23 cellular contexts compared by ENCODE assay signal in the genomic region with DNA sequence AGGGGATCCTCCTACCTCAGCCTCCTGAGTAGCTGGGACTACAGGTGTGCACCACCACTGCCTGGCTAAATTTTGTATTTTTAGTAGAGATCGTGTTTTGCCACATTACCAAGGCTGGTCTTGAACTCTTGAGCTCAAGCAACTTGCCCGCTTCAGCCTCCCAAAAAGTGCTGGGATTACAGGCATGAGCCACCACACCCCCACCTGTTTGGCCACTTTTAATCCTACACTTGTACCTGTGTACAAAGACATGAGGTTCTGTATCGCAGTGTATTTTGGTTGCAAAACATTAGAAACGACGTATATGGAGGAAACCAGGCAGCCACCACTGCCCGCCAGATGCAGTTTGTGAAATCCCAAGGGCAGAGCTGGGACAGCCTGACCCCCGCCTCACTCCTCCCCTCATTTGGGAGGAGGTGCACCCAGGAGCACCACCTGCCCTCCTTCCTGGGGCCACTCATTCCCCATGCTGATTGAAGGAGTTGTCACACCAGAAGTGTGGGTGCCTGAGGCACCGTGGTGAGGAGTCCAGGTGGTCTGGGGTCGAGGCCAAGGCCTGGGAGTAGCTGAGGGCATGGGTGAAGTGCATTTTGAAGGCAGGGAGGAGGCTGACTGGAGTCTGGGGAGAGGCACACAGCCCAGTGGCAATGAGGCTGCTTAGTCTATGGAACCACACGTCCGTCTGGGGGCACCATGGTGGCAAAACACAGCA. TPM values are rescaled to one million over a fixed set of nuclear protein-coding genes. Genes with fewer than 3 reads are reported as not detected.
A peak's percentile ranks its signal among the peaks of the same experiment; 100 is the strongest.
DNase-seq lines count a peak whose midpoint lies in the region; ATAC-seq and TF ChIP-seq lines count a peak whose summit lies in the region.
"Had no signal": no experiment of that assay in that cellular context is flagged by ENCODE, and none has a peak within 500 bp of the region (broad histone marks: within the 10 kb centered on the region; RNA-seq: fewer than 3 reads in every experiment).

No MANE protein-coding gene starts in this region.

- no peak overlapping the region for H3K18ac ChIP-seq in mesenchymal stem cell (ENCODE audit: low read depth in 1 of 2, low read length in 2 of 2)

- H3K23ac ChIP-seq in mesenchymal stem cell (ENCODE audit: low read length in 2 of 2), result no peak overlapping the region

- H3K4me1 Mint-ChIP-seq in activated CD8-positive, alpha-beta memory T cell treated with anti-CD3 and anti-CD28 coated beads, Interleukin-2, amount 10 ng/mL, durations not matched to agents 7 days and 5 days, result peaks cover 4% of the 10 kb centered on the region

- H3K4me1 ChIP-seq in osteoblast (ENCODE audit: insufficient read depth, low read length) (no peaks in the 10 kb centered on the region), upper lobe of right lung (no peaks in the 10 kb centered on the region), smooth muscle cell (ENCODE audit: low read depth) (no peaks in the 10 kb centered on the region), mesenchymal stem cell (ENCODE audit: control insufficient read depth, insufficient read depth, low read depth, low read length) (no peaks in the 10 kb centered on the region)
- H3K4me1 ChIP-seq: SJCRH30 had no signal

- no peak overlapping the region for H4K91ac ChIP-seq in mesenchymal stem cell (ENCODE audit: low read length)

- no peaks in the 10 kb centered on the region for H3K27me3 ChIP-seq in osteoblast (ENCODE audit: insufficient read depth, low read length)
- H3K27me3 ChIP-seq in upper lobe of right lung, result no peaks in the 10 kb centered on the region
- no peaks in the 10 kb centered on the region for H3K27me3 ChIP-seq in smooth muscle cell (ENCODE audit: low read depth)
- H3K27me3 ChIP-seq in mesenchymal stem cell (ENCODE audit: control insufficient read depth in 1 of 2, insufficient read depth in 1 of 2, low read length in 2 of 2), result peaks cover 0 to 14% of the 10 kb centered on the region in 2 experiments
- H3K27me3 ChIP-seq: MG63 had no signal

- H3K4me2 ChIP-seq in osteoblast (ENCODE audit: insufficient read depth, low read length) (no peak overlapping the region), smooth muscle cell (no peak overlapping the region), mesenchymal stem cell (ENCODE audit: low read length, poor library complexity, severe bottlenecking) (no peak overlapping the region)

- H3K4ac ChIP-seq in mesenchymal stem cell (ENCODE audit: low read depth in 1 of 2, low read length in 2 of 2), result no peak overlapping the region

- no peaks in the 10 kb centered on the region for H3K36me3 ChIP-seq in osteoblast (ENCODE audit: insufficient read depth, low read length)
- H3K36me3 ChIP-seq in upper lobe of right lung, result no peaks in the 10 kb centered on the region
- H3K36me3 ChIP-seq in smooth muscle cell (ENCODE audit: low read depth), result no peaks in the 10 kb centered on the region
- H3K36me3 ChIP-seq in mesenchymal stem cell (ENCODE audit: control insufficient read depth in 1 of 2, insufficient read depth in 2 of 2, low read depth in 1 of 2, low read length in 2 of 2), result no peaks in the 10 kb centered on the region
- H3K36me3 ChIP-seq: MG63, SJCRH30 had no signal

- H2BK12ac ChIP-seq in mesenchymal stem cell (ENCODE audit: low read length in 2 of 2), result no peak overlapping the region

- no peaks in the 10 kb centered on the region for H3K27me3 Mint-ChIP-seq in activated CD8-positive, alpha-beta memory T cell treated with anti-CD3 and anti-CD28 coated beads, Interleukin-2, amount 10 ng/mL, durations not matched to agents 7 days and 5 days

- no peak overlapping the region for H3K14ac ChIP-seq in mesenchymal stem cell (ENCODE audit: low read length in 2 of 2)

- no peak overlapping the region for H2BK5ac ChIP-seq in mesenchymal stem cell (ENCODE audit: low read depth, low read length, poor library complexity, severe bottlenecking)

- H4K20me1 ChIP-seq in osteoblast (ENCODE audit: insufficient read depth, low read length), result no peaks in the 10 kb centered on the region
- no peaks in the 10 kb centered on the region for H4K20me1 ChIP-seq in smooth muscle cell (ENCODE audit: low read depth)

- CTCF ChIA-PET in activated CD8-positive, alpha-beta memory T cell treated with anti-CD3 and anti-CD28 coated beads, Interleukin-2, amount 10 ng/mL, durations not matched to agents 7 days and 5 days (lab: Charles Lee), result no interaction called here

- 86% methylated on average over 11 of the region's 11 CpGs for WGBS in smooth muscle cell (ENCODE audit: low lambda C conversion rate)
- 70% methylated on average over 11 of the region's 11 CpGs for WGBS in mesenchymal stem cell

- H2AK5ac ChIP-seq in mesenchymal stem cell (ENCODE audit: low read length, severe bottlenecking), result no peak overlapping the region

- intact Hi-C loops in upper lobe of right lung (cut with DNase I), result no loop called here

- H3F3A ChIP-seq in smooth muscle cell (ENCODE audit: low read depth), result no peaks in the 10 kb centered on the region

- H3K9ac ChIP-seq in smooth muscle cell (ENCODE audit: low read depth) (no peak overlapping the region), mesenchymal stem cell (ENCODE audit: low read length) (no peak overlapping the region)

- H3K4me3 ChIP-seq in osteoblast (ENCODE audit: insufficient read depth, low read length) (no peak overlapping the region), upper lobe of right lung (no peak overlapping the region), smooth muscle cell (no peak overlapping the region), mesenchymal stem cell (ENCODE audit: insufficient read depth in 1 of 2, low read depth in 1 of 2, low read length in 2 of 2) (no peak overlapping the region)
- H3K4me3 ChIP-seq: K562, MG63, SJCRH30 had no signal

- ATAC-seq in activated CD8-positive, alpha-beta memory T cell treated with anti-CD3 and anti-CD28 coated beads, Interleukin-2, amount 10 ng/mL, durations not matched to agents 7 days and 5 days, result no peak
- ATAC-seq in upper lobe of right lung (no peak), GM21723 (IDR thresholded peaks at IDR 0.05; ENCODE audit: unreplicated experiment) (no peak)
- ATAC-seq: HepG2, K562, Panc1 had no signal

- H3K36me3 Mint-ChIP-seq in activated CD8-positive, alpha-beta memory T cell treated with anti-CD3 and anti-CD28 coated beads, Interleukin-2, amount 10 ng/mL, durations not matched to agents 7 days and 5 days, result no peaks in the 10 kb centered on the region
- H3K36me3 Mint-ChIP-seq: CD14-positive monocyte had no signal

- H4K8ac ChIP-seq in mesenchymal stem cell (ENCODE audit: low read length), result no peak overlapping the region

- H3K9me3 ChIP-seq in osteoblast (ENCODE audit: low read depth, low read length), result no peaks in the 10 kb centered on the region
- no peaks in the 10 kb centered on the region for H3K9me3 ChIP-seq in upper lobe of right lung
- no peaks in the 10 kb centered on the region for H3K9me3 ChIP-seq in smooth muscle cell (replicated peaks; ENCODE audit: low read depth)
- H3K9me3 ChIP-seq in mesenchymal stem cell (ENCODE audit: control insufficient read depth, low read length), result no peaks in the 10 kb centered on the region
- H3K9me3 ChIP-seq: MG63, SJCRH30 had no signal

- H3K4me3 Mint-ChIP-seq in activated CD8-positive, alpha-beta memory T cell treated with anti-CD3 and anti-CD28 coated beads, Interleukin-2, amount 10 ng/mL, durations not matched to agents 7 days and 5 days, result no peak overlapping the region

- H3K9me3 Mint-ChIP-seq in activated CD8-positive, alpha-beta memory T cell treated with anti-CD3 and anti-CD28 coated beads, Interleukin-2, amount 10 ng/mL, durations not matched to agents 7 days and 5 days (ENCODE audit: low read depth), result no peaks in the 10 kb centered on the region

- DNase-seq in activated CD8-positive, alpha-beta memory T cell treated with anti-CD3 and anti-CD28 coated beads, Interleukin-2, amount 50 U/mL, for 48 hours, result peak; percentile 29
- no peak for DNase-seq in activated CD8-positive, alpha-beta memory T cell treated with anti-CD3 and anti-CD28 coated beads, Interleukin-2, amount 10 ng/mL, durations not matched to agents 7 days and 5 days
- peak; percentile 46 for DNase-seq in islet precursor cell
- peak; percentile 51 for DNase-seq in osteoblast (ENCODE audit: insufficient read length, low spot score, missing footprints)
- peak; percentile 50 for DNase-seq in upper lobe of right lung
- DNase-seq in smooth muscle cell (lab: John Stamatoyannopoulos, UW; ENCODE audit: unreplicated experiment), result no peak
- DNase-seq in mesenchymal stem cell, result no peak
- DNase-seq: AML-193; MG63; NCI-H1417; NCI-H187; NCI-H510A; NCI-H774; NK-92 treated with Interleukin-12 subunit alpha and Interleukin-12 subunit beta, amount 100 ng/mL, for 24 hours; SJCRH30 had no signal

- H3K79me2 ChIP-seq in osteoblast (ENCODE audit: insufficient read depth, low read length) (no peaks in the 10 kb centered on the region), smooth muscle cell (ENCODE audit: low read depth) (no peaks in the 10 kb centered on the region)

- TF ChIP-seq CTCF in osteoblast (IDR thresholded peaks at IDR 0.05; ENCODE audit: extremely low read depth, low read depth, low read length), result no peak
- no peak for TF ChIP-seq CTCF in upper lobe of right lung (IDR thresholded peaks at IDR 0.05)
- TF ChIP-seq CTCF in smooth muscle cell (IDR thresholded peaks at IDR 0.05; ENCODE audit: borderline replicate concordance, insufficient read depth, poor library complexity, severe bottlenecking), result no peak

- H2BK120ac ChIP-seq in mesenchymal stem cell (ENCODE audit: low read depth, low read length), result no peak overlapping the region

- no peaks in the 10 kb centered on the region for H3K79me1 ChIP-seq in mesenchymal stem cell (replicated peaks; ENCODE audit: low read length, poor library complexity, severe bottlenecking)

- H3K27ac Mint-ChIP-seq in activated CD8-positive, alpha-beta memory T cell treated with anti-CD3 and anti-CD28 coated beads, Interleukin-2, amount 10 ng/mL, durations not matched to agents 7 days and 5 days, result no peak overlapping the region

- H2AFZ ChIP-seq in osteoblast (ENCODE audit: low read length), result no peak overlapping the region
- no peak overlapping the region for H2AFZ ChIP-seq in smooth muscle cell (ENCODE audit: low read depth)
- H2AFZ ChIP-seq in mesenchymal stem cell (ENCODE audit: low read depth, low read length), result no peak overlapping the region

- no peak overlapping the region for H2BK15ac ChIP-seq in mesenchymal stem cell (ENCODE audit: low read depth, poor library complexity, severe bottlenecking)

- H3K27ac ChIP-seq in osteoblast (ENCODE audit: low read depth, low read length) (no peak overlapping the region), upper lobe of right lung (no peak overlapping the region), smooth muscle cell (ENCODE audit: low read depth) (no peak overlapping the region), mesenchymal stem cell (ENCODE audit: low read length, poor library complexity, severe bottlenecking) (no peak overlapping the region)
- H3K27ac ChIP-seq: HL-60, SJCRH30 had no signal

RNA-seq across cellular contexts. Expression of a gene that starts 39.3 kb away (rescaled TPM):
- under 1 TPM in 1 of 2 experiments, not detected in 1; 0.30 TPM for total RNA-seq in activated CD8-positive, alpha-beta memory T cell treated with anti-CD3 and anti-CD28 coated beads, Interleukin-2, amount 10 ng/mL, durations not matched to agents 7 days and 5 days
- total RNA-seq in osteoblast, result under 0.01 and 0.29 TPM in 2 replicates
- 26.0 TPM for total RNA-seq in upper lobe of right lung
- total RNA-seq in smooth muscle cell, result 1.2 and 11.0 TPM in 2 replicates
- polyA plus RNA-seq in smooth muscle cell, result 3.7 and 4.5 TPM in 2 replicates
- 0.18 TPM for polyA plus RNA-seq in mesenchymal stem cell (2013, experiment 1 of 2)
- polyA plus RNA-seq in mesenchymal stem cell (2013, experiment 2 of 2), result 0.21 TPM
- total RNA-seq: HepG2, HT-29, K562, LHCN-M2, SJCRH30 had no signal
- polyA plus RNA-seq: HepG2, K562 had no signal

Comparison
In these comparisons a context has a peak if more than half of its experiments do, and no peak if none do; other contexts are left out.
1. DNase-seq: peak in activated CD8-positive, alpha-beta memory T cell treated with anti-CD3 and anti-CD28 coated beads, Interleukin-2, amount 50 U/mL, for 48 hours (single experiment), islet precursor cell (single experiment), osteoblast (single experiment) and upper lobe of right lung (single experiment); none in activated CD8-positive, alpha-beta memory T cell treated with anti-CD3 and anti-CD28 coated beads, Interleukin-2, amount 10 ng/mL, durations not matched to agents 7 days and 5 days (single experiment), smooth muscle cell (single experiment) and mesenchymal stem cell (single experiment).